8 cellular contexts compared by ENCODE assay signal in genomic region chr15:32861741-32862140, GRCh38.
A peak's percentile ranks its signal among the peaks of the same experiment; 100 is the strongest.
DNase-seq lines count a peak whose midpoint lies in the region; ATAC-seq, FAIRE-seq and TF ChIP-seq lines count a peak whose summit lies in the region.

No MANE protein-coding gene starts in this region.

- H3K36me3 ChIP-seq in keratinocyte (ENCODE audit: control insufficient read depth in 2 of 2, extremely low read depth in 1 of 2, insufficient read depth in 2 of 2, low read length in 2 of 2) (no peaks in the 10 kb centered on the region), thoracic aorta (no peaks in the 10 kb centered on the region)

- DNase-seq in NCI-H2171 treated with DMSO at 0.1 percent for 48 hours (lab: John Stamatoyannopoulos, UW) (peak; percentile 8), NCI-H2171 (lab: John Stamatoyannopoulos, UW) (no peak), anterior cingulate cortex (lab: John Stamatoyannopoulos, UW) (peak in 44 of 58 donors; percentile 3 to 59 (median 24)), keratinocyte (ENCODE audit: low read depth, low spot score) (no peak), thoracic aorta (ENCODE audit: low spot score) (no peak), ureter (ENCODE audit: low spot score) (no peak), SW 1271 (lab: John Stamatoyannopoulos, UW) (no peak)
- DNase-seq in central memory CD4-positive, alpha-beta T cell: no peak

- no peak overlapping the region for H3K27ac ChIP-seq in keratinocyte (ENCODE audit: control insufficient read depth, insufficient read depth, low read length)
- peak overlapping the region; percentile 35 to 50 for H3K27ac ChIP-seq in thoracic aorta

- no peaks in the 10 kb centered on the region for H3K79me2 ChIP-seq in keratinocyte (ENCODE audit: control insufficient read depth, insufficient read depth, low read length)

- dilution Hi-C loops in keratinocyte (cut with MboI; ENCODE audit: extremely low pct_ligation_motif_present, low sequenced_read_pairs): no loop called here

- H3K27me3 ChIP-seq in keratinocyte (ENCODE audit: control insufficient read depth, extremely low read depth, insufficient read depth, low read length): no peaks in the 10 kb centered on the region
- no peaks in the 10 kb centered on the region for H3K27me3 ChIP-seq in thoracic aorta (replicated peaks; ENCODE audit: insufficient read depth)

- peak overlapping the region; percentile 89 for H2AFZ ChIP-seq in keratinocyte (ENCODE audit: control insufficient read depth, low read length)

- peak overlapping the region; percentile 57 for H3K9ac ChIP-seq in keratinocyte (ENCODE audit: control insufficient read depth, extremely low read depth, insufficient read depth, low read length)

- no peak for TF ChIP-seq CTCF in keratinocyte (optimal IDR thresholded peaks at IDR 0.05 in 1 of 3, IDR thresholded peaks at IDR 0.05 in 1 of 3, conservative IDR thresholded peaks at IDR 0.05 in 1 of 3; ENCODE audit: extremely low read depth in 1 of 3, insufficient read depth in 2 of 3, low read length in 3 of 3)
- no peak for TF ChIP-seq CTCF in thoracic aorta (IDR thresholded peaks at IDR 0.05)

- no peak for FAIRE-seq in keratinocyte (lab: Jason Lieb, UNC)

- H3K4me3 ChIP-seq in keratinocyte (ENCODE audit: control insufficient read depth in 2 of 3, extremely low read depth in 1 of 3, insufficient read depth in 2 of 3, low read depth in 1 of 3, low read length in 3 of 3) (peak overlapping the region in 2 of 3 experiments; percentile 32 to 43), thoracic aorta (peak overlapping the region; percentile 65)

- H4K20me1 ChIP-seq in keratinocyte (ENCODE audit: control insufficient read depth, extremely low read depth, insufficient read depth, low read length): no peaks in the 10 kb centered on the region

- H3K9me1 ChIP-seq in keratinocyte (ENCODE audit: control insufficient read depth, extremely low read depth, insufficient read depth, low read length): no peaks in the 10 kb centered on the region

- H3K4me1 ChIP-seq in keratinocyte (ENCODE audit: control insufficient read depth, extremely low read depth, insufficient read depth, low read length): peaks cover 24% of the 10 kb centered on the region
- H3K4me1 ChIP-seq in thoracic aorta (ENCODE audit: control insufficient read depth in 1 of 2, low read depth in 2 of 2): peaks cover 3 to 11% of the 10 kb centered on the region in 2 donors

- ATAC-seq in thoracic aorta (ENCODE audit: insufficient number of reproducible peaks, low FRiP score, low read depth): no peak

- H3K9me3 ChIP-seq in keratinocyte (ENCODE audit: control insufficient read depth, low read depth, low read length) (no peaks in the 10 kb centered on the region), thoracic aorta (no peaks in the 10 kb centered on the region)

- peak overlapping the region; percentile 74 for H3K4me2 ChIP-seq in keratinocyte (ENCODE audit: control insufficient read depth, extremely low read depth, insufficient read depth, low read depth, low read length)

Comparison
In these comparisons a context has a peak if more than half of its experiments do, and no peak if none do; other contexts are left out.
1. DNase-seq: peak in NCI-H2171 treated with DMSO at 0.1 percent for 48 hours (single experiment) and anterior cingulate cortex (44 of 58); none in NCI-H2171 (single experiment), keratinocyte (single experiment), thoracic aorta (single experiment), central memory CD4-positive, alpha-beta T cell (single experiment), ureter (single experiment) and SW 1271 (0 of 2).